23 cellular contexts compared by ENCODE assay signal in genomic region chr10:78443900-78444571, GRCh38.
"Had no signal": no experiment of that assay in that cellular context is flagged by ENCODE, and none has a peak within 500 bp of the region (broad histone marks: within the 10 kb centered on the region; RNA-seq: fewer than 3 reads in every experiment).

No MANE protein-coding gene starts in this region.

- ATAC-seq: activated CD4-positive, CD25-positive, alpha-beta regulatory T cell treated with anti-CD3 and anti-CD28 coated beads, Interleukin-2, amount 50 U/mL, for 24 hours; activated naive CD8-positive, alpha-beta T cell treated with anti-CD3 and anti-CD28 coated beads, Interleukin-2, amount 50 U/mL, for 24 hours; activated T-cell treated with anti-CD3 and anti-CD28 coated beads, Interleukin-2, amount 50 U/mL, for 72 hours; left ventricle myocardium superior; natural killer cell treated with Interleukin-12 subunit alpha and Interleukin-12 subunit beta and Interleukin-15 and Interleukin-18, amount 100 ng/mL, for 72 hours had no signal

- H3K9me3 ChIP-seq: stomach, suprapubic skin, vagina had no signal

- H3K4me1 ChIP-seq: suprapubic skin, vagina had no signal

- H3K36me3 ChIP-seq: stomach, suprapubic skin, vagina had no signal

- H3K27ac ChIP-seq: parathyroid adenoma, stomach, suprapubic skin, vagina had no signal

- H3K4me3 ChIP-seq: stomach, suprapubic skin, vagina had no signal

- DNase-seq: activated CD4-positive, alpha-beta memory T cell treated with anti-CD3 and anti-CD28 coated beads, Interleukin-2, amount 10 ng/mL, durations not matched to agents 7 days and 5 days; activated CD4-positive, alpha-beta T cell treated with anti-CD3 and anti-CD28 coated beads, Interleukin-2, amount 10 ng/mL, durations not matched to agents 24 days and 14 days; activated effector memory CD4-positive, alpha-beta T cell treated with Interleukin-2 at 50 U/mL for 16 hours; activated naive CD4-positive, alpha-beta T cell treated with anti-CD3 and anti-CD28 coated beads, Interleukin-2, amount 10 ng/mL, durations not matched to agents 7 days and 5 days; activated naive CD8-positive, alpha-beta T cell treated with anti-CD3 and anti-CD28 coated beads, Interleukin-2, amount 50 U/mL, for 24 hours; activated T-cell treated with anti-CD3 and anti-CD28 coated beads, Interleukin-2, amount 50 U/mL, for 72 hours; dermis blood vessel endothelial cell; effector CD8-positive, alpha-beta T cell; foreskin melanocyte; hippocampal formation; left ventricle myocardium superior; mammary epithelial cell; nucleus accumbens; right cardiac atrium; small intestine; stimulated activated CD4-positive, alpha-beta T cell treated with anti-CD3 and anti-CD28 coated beads, Interleukin-2, amount 100 ng/mL, for 24 hours; stomach; trophoblast cell had no signal

- H3K27me3 ChIP-seq: stomach, vagina had no signal
